ENCODE assay signal across 8 cellular contexts in the genomic region with DNA sequence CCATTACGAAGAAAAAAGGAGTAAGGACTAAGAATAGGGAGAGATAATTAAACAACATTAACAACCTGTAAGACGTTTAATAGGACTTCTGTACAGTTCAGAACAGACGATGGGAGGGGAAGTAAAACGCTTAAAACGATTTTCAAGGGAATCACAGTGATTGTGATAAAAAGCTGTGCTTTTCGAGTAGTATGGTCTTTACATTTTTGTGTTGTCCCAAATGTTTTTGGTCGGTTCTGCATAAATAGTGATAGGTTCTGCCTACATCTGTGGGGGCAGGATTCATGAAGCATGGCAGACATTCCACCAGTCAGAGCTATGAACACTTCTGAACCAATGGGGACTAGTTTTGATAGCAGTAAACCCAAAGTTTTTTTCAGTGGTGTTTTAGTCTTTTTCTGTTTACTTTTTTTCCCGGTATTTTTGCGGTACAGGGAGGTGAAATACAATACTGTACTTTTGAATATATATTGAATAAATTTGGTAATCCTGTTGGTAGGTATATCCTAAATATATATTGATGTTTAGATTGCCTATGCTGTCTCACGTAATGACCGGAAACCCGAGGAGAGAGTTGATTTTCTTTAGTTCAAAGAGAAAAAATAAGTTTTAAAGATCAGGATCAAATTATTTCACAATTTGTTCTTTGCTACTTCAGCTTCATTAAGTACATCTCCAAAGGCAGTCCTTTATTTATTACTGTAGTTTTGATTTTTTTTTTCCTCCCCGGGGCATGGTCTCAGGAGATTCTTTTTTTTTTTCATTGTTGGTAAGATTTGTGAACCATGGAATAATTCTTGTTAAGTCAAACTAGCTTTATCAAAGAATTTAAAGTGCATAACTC. TPM values are rescaled to one million over a fixed set of nuclear protein-coding genes. Genes with fewer than 3 reads are reported as not detected.
DNase-seq lines count a peak whose midpoint lies in the region; ATAC-seq and TF ChIP-seq lines count a peak whose summit lies in the region.

No MANE protein-coding gene starts in this region.

- H3K9me3 ChIP-seq in SU-DHL-6 (ENCODE audit: insufficient read depth, low read length) (no peaks in the 10 kb centered on the region), duodenal mucosa (ENCODE audit: control insufficient read depth in 1 of 2, low read length in 2 of 2) (no peaks in the 10 kb centered on the region), upper lobe of right lung (no peaks in the 10 kb centered on the region)

- TF ChIP-seq CTCF in SU-DHL-6 (IDR thresholded peaks at IDR 0.05; ENCODE audit: insufficient read depth, low read length, poor library complexity, severe bottlenecking) (no peak), upper lobe of right lung (IDR thresholded peaks at IDR 0.05) (no peak)

- H3K4me2 ChIP-seq in SU-DHL-6 (ENCODE audit: low read depth, low read length, poor library complexity, severe bottlenecking): peak overlapping the region; percentile 100

- DNase-seq in activated CD4-positive, CD25-positive, alpha-beta regulatory T cell treated with anti-CD3 and anti-CD28 coated beads, Interleukin-2, amount 50 U/mL, for 72 hours: no peak
- DNase-seq in midbrain (lab: John Stamatoyannopoulos, UW) (peak; percentile 49), upper lobe of right lung (no peak), NCI-H748 (lab: John Stamatoyannopoulos, UW; ENCODE audit: unreplicated experiment) (no peak)

- no peaks in the 10 kb centered on the region for H3K9me2 ChIP-seq in SU-DHL-6 (replicated peaks; ENCODE audit: insufficient read depth, low read length)

- peak; percentile 40 to 47 for ATAC-seq in activated CD4-positive, CD25-positive, alpha-beta regulatory T cell treated with anti-CD3 and anti-CD28 coated beads, Interleukin-2, amount 50 U/mL, for 24 hours
- ATAC-seq in HG03103 (IDR thresholded peaks at IDR 0.05; ENCODE audit: low read depth, unreplicated experiment) (peak; percentile 21), upper lobe of right lung (no peak)

- H3K27me3 ChIP-seq in SU-DHL-6 (ENCODE audit: low read length) (no peaks in the 10 kb centered on the region), duodenal mucosa (ENCODE audit: control insufficient read depth in 1 of 2, insufficient read depth in 2 of 2, low read length in 2 of 2) (no peaks in the 10 kb centered on the region), upper lobe of right lung (no peaks in the 10 kb centered on the region)

- H3K4me3 ChIP-seq in SU-DHL-6 (ENCODE audit: insufficient read depth, low read length, poor library complexity, severe bottlenecking) (peak overlapping the region; percentile 91), duodenal mucosa (ENCODE audit: low read depth in 1 of 2, low read length in 2 of 2) (peak overlapping the region; percentile 91 to 100), upper lobe of right lung (peak overlapping the region; percentile 79)

- H3K36me3 ChIP-seq in SU-DHL-6 (ENCODE audit: low read length): peaks cover 3% of the 10 kb centered on the region; the same call in 1 of the 2 replicates
- no peaks in the 10 kb centered on the region for H3K36me3 ChIP-seq in duodenal mucosa (ENCODE audit: control insufficient read depth in 1 of 2, insufficient read depth in 2 of 2, low read length in 2 of 2)
- no peaks in the 10 kb centered on the region for H3K36me3 ChIP-seq in upper lobe of right lung

- H2AFZ ChIP-seq in SU-DHL-6 (ENCODE audit: low read depth, low read length, severe bottlenecking): peak overlapping the region; percentile 1

- H3K79me2 ChIP-seq in SU-DHL-6 (ENCODE audit: insufficient read depth, low read length): peaks cover 66% of the 10 kb centered on the region

- H3K4me1 ChIP-seq in duodenal mucosa (ENCODE audit: control insufficient read depth in 1 of 2, insufficient read depth in 2 of 2, low read length in 2 of 2): peaks cover 8 to 12% of the 10 kb centered on the region in 2 donors
- peaks cover 23% of the 10 kb centered on the region for H3K4me1 ChIP-seq in upper lobe of right lung

- intact Hi-C loops in upper lobe of right lung (cut with DNase I): no loop called here

- H3K27ac ChIP-seq in SU-DHL-6 (ENCODE audit: low read depth, low read length) (peak overlapping the region; percentile 99), duodenal mucosa (ENCODE audit: low read depth, low read length) (peak overlapping the region; percentile 55), upper lobe of right lung (peak overlapping the region; percentile 99)

- H4K20me1 ChIP-seq in SU-DHL-6 (ENCODE audit: low read depth, low read length): peaks cover 22% of the 10 kb centered on the region

- peaks cover 14% of the 10 kb centered on the region for H3F3A ChIP-seq in SU-DHL-6 (ENCODE audit: insufficient read depth)

- H3K9ac ChIP-seq in SU-DHL-6 (ENCODE audit: low read length) (peak overlapping the region; percentile 97), duodenal mucosa (ENCODE audit: low read depth in 1 of 2, low read length in 2 of 2) (peak overlapping the region; percentile 83 to 89)

RNA-seq across cellular contexts. Expression of a gene that starts 1.3 kb away (rescaled TPM):
- total RNA-seq in upper lobe of right lung: 67.0 TPM
